ENCODE assay signal across 8 cellular contexts in the genomic region with DNA sequence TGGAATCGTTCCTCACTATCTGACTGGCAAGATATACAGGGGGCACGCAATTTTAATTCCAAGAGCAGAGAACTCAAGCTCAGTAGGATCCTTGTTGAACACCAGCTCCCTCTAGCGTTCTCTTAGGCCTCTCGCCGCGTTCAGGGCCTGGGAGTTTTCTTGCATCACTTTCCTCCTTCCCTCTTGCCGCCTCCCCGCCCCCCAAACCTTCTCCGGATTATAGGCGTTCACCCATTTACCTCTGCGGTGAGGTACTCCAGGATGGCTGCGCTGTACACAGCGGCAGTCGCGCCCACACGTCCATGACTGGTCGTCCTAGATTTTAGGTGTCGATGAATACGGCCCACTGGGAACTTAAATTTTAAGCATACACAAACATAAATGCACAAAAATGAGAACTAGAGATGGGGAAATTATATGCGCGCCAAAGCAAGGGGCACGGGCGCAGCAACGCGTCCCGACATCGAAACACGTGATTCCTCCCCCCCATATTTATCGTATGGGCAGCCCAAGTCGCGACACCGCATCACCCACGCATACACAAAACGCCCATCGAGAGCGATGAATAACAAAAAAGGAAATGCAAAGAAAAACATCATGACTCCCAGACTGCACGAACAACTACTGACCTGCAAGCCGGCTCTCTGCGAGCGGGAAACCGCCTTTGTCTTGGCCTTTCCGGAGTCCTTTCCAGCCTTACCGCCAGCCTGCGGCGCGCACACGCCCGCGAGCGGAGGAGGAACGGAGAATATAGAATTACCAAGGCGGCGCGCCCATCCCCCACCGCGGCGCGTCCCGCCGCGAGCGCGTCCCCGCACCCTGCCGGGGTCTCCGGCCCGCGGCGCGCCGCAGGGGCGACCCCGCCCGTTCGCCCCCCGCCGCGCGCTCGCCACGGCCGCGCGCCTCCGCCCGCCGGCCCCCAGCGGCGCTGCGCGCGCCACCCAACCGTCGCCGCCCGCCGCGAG. TPM values are rescaled to one million over a fixed set of nuclear protein-coding genes. Genes with fewer than 3 reads are reported as not detected.
DNase-seq lines count a peak whose midpoint lies in the region; ATAC-seq lines count a peak whose summit lies in the region.

No MANE protein-coding gene starts in this region.

- no peak overlapping the region for H3K27ac Mint-ChIP-seq in T-helper 2 cell treated with Interferon-gamma antibody and Interleukin-4, amounts not matched to agents 5 μg/mL and 100 μg/mL, for 36 hours

- peak; percentile 23 for ATAC-seq in GM18498 (IDR thresholded peaks at IDR 0.05; ENCODE audit: unreplicated experiment)
- ATAC-seq in HG02970 (IDR thresholded peaks at IDR 0.05; ENCODE audit: low FRiP score, unreplicated experiment): peak; percentile 24

- H3K27me3 Mint-ChIP-seq in T-helper 2 cell treated with Interferon-gamma antibody and Interleukin-4, amounts not matched to agents 5 μg/mL and 100 μg/mL, for 36 hours (ENCODE audit: low read depth): no peaks in the 10 kb centered on the region

- peaks cover 24% of the 10 kb centered on the region for H3K36me3 Mint-ChIP-seq in T-helper 2 cell treated with Interferon-gamma antibody and Interleukin-4, amounts not matched to agents 5 μg/mL and 100 μg/mL, for 36 hours (ENCODE audit: low read depth)

- no peak overlapping the region for H3K4me3 Mint-ChIP-seq in T-helper 2 cell treated with Interferon-gamma antibody and Interleukin-4, amounts not matched to agents 5 μg/mL and 100 μg/mL, for 36 hours

- no peaks in the 10 kb centered on the region for H3K9me3 Mint-ChIP-seq in T-helper 2 cell treated with Interferon-gamma antibody and Interleukin-4, amounts not matched to agents 5 μg/mL and 100 μg/mL, for 36 hours

- DNase-seq in NCI-H187 treated with DMSO at 0.1 percent for 48 hours (lab: John Stamatoyannopoulos, UW): peak; percentile 33
- DNase-seq in T-helper 2 cell treated with Interferon-gamma antibody and Interleukin-4, amounts not matched to agents 5 μg/mL and 100 μg/mL, for 36 hours (ENCODE audit: low spot score): peak; percentile 87
- peak; percentile 96 for DNase-seq in astrocyte of the hippocampus (ENCODE audit: low read depth, low spot score)
- DNase-seq in hippocampal formation (lab: John Stamatoyannopoulos, UW): peak; percentile 79 to 96
- DNase-seq in renal cortical epithelial cell (ENCODE audit: low read depth): peak; percentile 90
- DNase-seq in cortex of kidney (lab: John Stamatoyannopoulos, UW): no peak

- H3K4me1 Mint-ChIP-seq in T-helper 2 cell treated with Interferon-gamma antibody and Interleukin-4, amounts not matched to agents 5 μg/mL and 100 μg/mL, for 36 hours (ENCODE audit: low read depth): peaks cover 21% of the 10 kb centered on the region

RNA-seq across cellular contexts. Expression of a gene that starts 0.8 kb away (rescaled TPM):
- total RNA-seq in renal cortical epithelial cell: 74.3 and 253 TPM in 2 replicates

RNA-seq across cellular contexts. Expression of a gene that starts 2.9 kb away (rescaled TPM):
- 44.5 and 51.8 TPM in 2 replicates for total RNA-seq in renal cortical epithelial cell

RNA-seq across cellular contexts. Expression of a gene that starts 55.1 kb away (rescaled TPM):
- total RNA-seq in renal cortical epithelial cell: 93.8 and 117 TPM in 2 replicates
